In the genomic region with DNA sequence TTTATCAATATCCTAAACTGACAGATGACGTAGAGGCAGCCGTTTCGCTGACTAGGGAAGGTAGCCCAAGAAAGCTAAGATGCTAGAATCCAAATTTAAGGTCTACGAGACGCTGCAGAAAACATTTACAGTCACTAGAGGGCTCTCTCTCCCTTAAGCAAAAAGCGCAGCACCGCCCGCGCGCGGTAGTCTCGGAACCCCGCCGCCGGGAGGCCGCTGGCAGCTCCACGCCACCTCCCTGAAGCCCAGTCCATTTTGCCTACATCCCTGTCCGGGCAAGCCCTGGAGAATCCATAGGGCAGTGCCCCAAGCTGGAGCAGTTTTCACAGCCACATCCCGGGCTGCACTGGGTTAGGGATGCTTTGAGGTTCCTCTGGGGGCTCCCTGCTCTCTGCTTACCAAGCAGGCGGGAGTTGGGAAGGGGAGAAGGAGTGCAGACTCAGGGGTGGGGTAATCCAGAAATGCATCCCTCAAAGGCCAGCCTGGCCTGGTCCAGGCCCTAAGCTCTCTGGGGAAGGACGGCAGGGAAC, we compare ENCODE assay signal across 1 cellular context.
TF ChIP-seq lines count a peak whose summit lies in the region.

No MANE protein-coding gene starts in this region.

TF ChIP-seq in WTC11, 78 proteins besides CTCF, POLR2A, EP300 and RAD21 (continued from another document):
- TF ChIP-seq, protein P1, sequence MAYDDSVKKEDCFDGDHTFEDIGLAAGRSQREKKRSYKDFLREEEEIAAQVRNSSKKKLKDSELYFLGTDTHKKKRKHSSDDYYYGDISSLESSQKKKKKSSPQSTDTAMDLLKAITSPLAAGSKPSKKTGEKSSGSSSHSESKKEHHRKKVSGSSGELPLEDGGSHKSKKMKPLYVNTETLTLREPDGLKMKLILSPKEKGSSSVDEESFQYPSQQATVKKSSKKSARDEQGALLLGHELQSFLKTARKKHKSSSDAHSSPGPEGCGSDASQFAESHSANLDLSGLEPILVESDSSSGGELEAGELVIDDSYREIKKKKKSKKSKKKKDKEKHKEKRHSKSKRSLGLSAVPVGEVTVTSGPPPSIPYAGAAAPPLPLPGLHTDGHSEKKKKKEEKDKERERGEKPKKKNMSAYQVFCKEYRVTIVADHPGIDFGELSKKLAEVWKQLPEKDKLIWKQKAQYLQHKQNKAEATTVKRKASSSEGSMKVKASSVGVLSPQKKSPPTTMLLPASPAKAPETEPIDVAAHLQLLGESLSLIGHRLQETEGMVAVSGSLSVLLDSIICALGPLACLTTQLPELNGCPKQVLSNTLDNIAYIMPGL (CRISPR knock-in tag; IDR thresholded peaks at IDR 0.05): peak; percentile 47; the same call in 1 of the 2 replicates
- TF ChIP-seq, protein P2, sequence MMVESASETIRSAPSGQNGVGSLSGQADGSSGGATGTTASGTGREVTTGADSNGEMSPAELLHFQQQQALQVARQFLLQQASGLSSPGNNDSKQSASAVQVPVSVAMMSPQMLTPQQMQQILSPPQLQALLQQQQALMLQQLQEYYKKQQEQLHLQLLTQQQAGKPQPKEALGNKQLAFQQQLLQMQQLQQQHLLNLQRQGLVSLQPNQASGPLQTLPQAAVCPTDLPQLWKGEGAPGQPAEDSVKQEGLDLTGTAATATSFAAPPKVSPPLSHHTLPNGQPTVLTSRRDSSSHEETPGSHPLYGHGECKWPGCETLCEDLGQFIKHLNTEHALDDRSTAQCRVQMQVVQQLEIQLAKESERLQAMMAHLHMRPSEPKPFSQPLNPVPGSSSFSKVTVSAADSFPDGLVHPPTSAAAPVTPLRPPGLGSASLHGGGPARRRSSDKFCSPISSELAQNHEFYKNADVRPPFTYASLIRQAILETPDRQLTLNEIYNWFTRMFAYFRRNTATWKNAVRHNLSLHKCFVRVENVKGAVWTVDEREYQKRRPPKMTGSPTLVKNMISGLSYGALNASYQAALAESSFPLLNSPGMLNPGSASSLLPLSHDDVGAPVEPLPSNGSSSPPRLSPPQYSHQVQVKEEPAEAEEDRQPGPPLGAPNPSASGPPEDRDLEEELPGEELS (CRISPR knock-in tag; IDR thresholded peaks at IDR 0.05): no peak
- TF ChIP-seq, protein P3, sequence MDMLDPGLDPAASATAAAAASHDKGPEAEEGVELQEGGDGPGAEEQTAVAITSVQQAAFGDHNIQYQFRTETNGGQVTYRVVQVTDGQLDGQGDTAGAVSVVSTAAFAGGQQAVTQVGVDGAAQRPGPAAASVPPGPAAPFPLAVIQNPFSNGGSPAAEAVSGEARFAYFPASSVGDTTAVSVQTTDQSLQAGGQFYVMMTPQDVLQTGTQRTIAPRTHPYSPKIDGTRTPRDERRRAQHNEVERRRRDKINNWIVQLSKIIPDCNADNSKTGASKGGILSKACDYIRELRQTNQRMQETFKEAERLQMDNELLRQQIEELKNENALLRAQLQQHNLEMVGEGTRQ (CRISPR knock-in tag; IDR thresholded peaks at IDR 0.05): no peak
- no peak for TF ChIP-seq GTF2I (CRISPR knock-in tag; conservative IDR thresholded peaks at IDR 0.05)
